In the genomic region with DNA sequence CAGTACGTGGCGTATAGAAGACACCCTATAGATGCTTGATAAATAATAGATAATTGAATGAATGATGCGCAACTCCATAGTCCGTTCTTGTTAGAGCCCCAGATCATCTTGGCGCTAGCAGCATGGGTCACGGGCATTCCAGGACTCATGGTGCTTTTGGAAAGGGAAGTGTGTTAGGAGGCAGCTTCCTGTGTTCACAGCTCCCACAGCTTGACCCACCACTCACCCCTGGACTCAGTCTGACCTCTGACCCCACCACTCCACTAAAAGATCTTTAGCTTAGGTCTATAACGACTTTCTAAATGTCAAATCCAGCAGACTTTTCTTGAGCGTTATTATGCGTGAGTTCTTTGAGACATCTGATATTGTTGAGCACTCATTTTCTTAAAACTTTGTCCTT, we compare ENCODE assay signal across 24 cellular contexts. TPM values are rescaled to one million over a fixed set of nuclear protein-coding genes. Genes with fewer than 3 reads are reported as not detected.
DNase-seq lines count a peak whose midpoint lies in the region; ATAC-seq, FAIRE-seq and TF ChIP-seq lines count a peak whose summit lies in the region.
"Had no signal": no experiment of that assay in that cellular context is flagged by ENCODE, and none has a peak within 500 bp of the region (broad histone marks: within the 10 kb centered on the region; RNA-seq: fewer than 3 reads in every experiment).

No MANE protein-coding gene starts in this region.

- H3K27me3 ChIP-seq in colonic mucosa (no peaks in the 10 kb centered on the region), liver (ENCODE audit: control insufficient read depth in 4 of 4, insufficient read depth in 4 of 4, low read length in 3 of 4) (no peaks in the 10 kb centered on the region), thoracic aorta (replicated peaks; ENCODE audit: insufficient read depth) (no peaks in the 10 kb centered on the region)
- H3K27me3 ChIP-seq: BE2C had no signal

- intact Hi-C loops in colonic mucosa (cut with DNase I), result no loop called here

- WGBS in liver, result 76% methylated on average over 9 of the region's 9 CpGs

- H3K4me3 ChIP-seq in colonic mucosa, result no peak overlapping the region
- H3K4me3 ChIP-seq in liver (ENCODE audit: low read depth in 1 of 3, low read length in 3 of 3), result no peak overlapping the region
- no peak overlapping the region for H3K4me3 ChIP-seq in thoracic aorta
- H3K4me3 ChIP-seq: GM23338 had no signal

- no peak for TF ChIP-seq RAD21 in liver (IDR thresholded peaks at IDR 0.05)

- H3K4me1 ChIP-seq in colonic mucosa, result peaks cover 5% of the 10 kb centered on the region
- H3K4me1 ChIP-seq in liver (ENCODE audit: control insufficient read depth in 4 of 4, insufficient read depth in 4 of 4, low read length in 3 of 4), result peaks cover 2 to 23% (median 20%) of the 10 kb centered on the region in 4 donors
- H3K4me1 ChIP-seq in thoracic aorta (ENCODE audit: control insufficient read depth in 1 of 2, low read depth in 2 of 2), result peaks cover 0 to 19% of the 10 kb centered on the region in 2 donors
- H3K4me1 ChIP-seq: BE2C had no signal

- H3K27ac ChIP-seq in VCaP, result peak overlapping the region; percentile 93
- H3K27ac ChIP-seq in colonic mucosa, result peak overlapping the region; percentile 75
- H3K27ac ChIP-seq in liver (ENCODE audit: low read depth in 1 of 2, low read length in 2 of 2), result no peak overlapping the region
- no peak overlapping the region for H3K27ac ChIP-seq in thoracic aorta
- H3K27ac ChIP-seq: HL-60 had no signal

- no peak for DNase-seq in colonic mucosa
- no peak for DNase-seq in thoracic aorta (ENCODE audit: low spot score)
- no peak for DNase-seq in frontal cortex (ENCODE audit: low spot score in 2 of 2)
- DNase-seq in Kasumi-1 (lab: John Stamatoyannopoulos, UW), result no peak
- DNase-seq in SKM-1 treated with dmso at 0.1 percent for 144 hours (lab: John Stamatoyannopoulos, UW; ENCODE audit: unreplicated experiment), result no peak
- DNase-seq in HEK293T (ENCODE audit: extremely low spot score), result no peak
- DNase-seq: ACHN; BE2C; C1 segment of cervical spinal cord; CD4-positive, CD25-positive, alpha-beta regulatory T cell; CD8-positive, alpha-beta memory T cell; COR-L47; HCEC 1CT; HFFc6; IMR-90 had no signal

- FAIRE-seq in frontal cortex (lab: Jason Lieb, UNC), result no peak
- FAIRE-seq: A204.1, D721Med, G401.6, GM12891, H54 had no signal

- H3K36me3 ChIP-seq in colonic mucosa, result no peaks in the 10 kb centered on the region
- H3K36me3 ChIP-seq in liver (ENCODE audit: control insufficient read depth in 4 of 4, insufficient read depth in 3 of 4, low read depth in 1 of 4, low read length in 3 of 4), result no peaks in the 10 kb centered on the region
- H3K36me3 ChIP-seq in thoracic aorta, result no peaks in the 10 kb centered on the region
- H3K36me3 ChIP-seq: BE2C had no signal

- CTCF ChIA-PET in HEK293T (lab: Yijun Ruan, JAX), result no interaction called here

- POLR2A ChIA-PET in HEK293T (lab: Yijun Ruan, JAX), result no interaction called here

- H3K9me3 ChIP-seq in colonic mucosa (no peaks in the 10 kb centered on the region), liver (ENCODE audit: control insufficient read depth in 4 of 4, low read length in 3 of 4) (no peaks in the 10 kb centered on the region), thoracic aorta (no peaks in the 10 kb centered on the region)
- H3K9me3 ChIP-seq: BE2C had no signal

- peak; percentile 27 for ATAC-seq in thoracic aorta (ENCODE audit: insufficient number of reproducible peaks, low FRiP score, low read depth)
- ATAC-seq: GM23338 had no signal

- no peak overlapping the region for H3K9ac ChIP-seq in colonic mucosa (ENCODE audit: low read depth in 2 of 2, low read length in 2 of 2)
- H3K9ac ChIP-seq in liver (ENCODE audit: low read depth in 1 of 2, low read length in 2 of 2), result no peak overlapping the region

- TF ChIP-seq CTCF in VCaP (conservative IDR thresholded peaks at IDR 0.05), result no peak
- TF ChIP-seq CTCF in colonic mucosa (IDR thresholded peaks at IDR 0.05), result no peak
- no peak for TF ChIP-seq CTCF in liver (IDR thresholded peaks at IDR 0.05; ENCODE audit: low read depth, low read length, missing input control)
- no peak for TF ChIP-seq CTCF in thoracic aorta (IDR thresholded peaks at IDR 0.05)

TF ChIP-seq in liver, 16 proteins besides CTCF, POLR2A, EP300 and RAD21:
- TF ChIP-seq JUND (IDR thresholded peaks at IDR 0.05) (no peak), HNF4A (conservative IDR thresholded peaks at IDR 0.05) (no peak), RXRA (IDR thresholded peaks at IDR 0.05) (peak; percentile 22 to 56), FOXA2 (IDR thresholded peaks at IDR 0.05) (no peak), TAF1 (conservative IDR thresholded peaks at IDR 0.05) (no peak), FOXA1 (IDR thresholded peaks at IDR 0.05) (no peak), NR2F2 (IDR thresholded peaks at IDR 0.05) (peak; percentile 85)
- TF ChIP-seq, protein P1, sequence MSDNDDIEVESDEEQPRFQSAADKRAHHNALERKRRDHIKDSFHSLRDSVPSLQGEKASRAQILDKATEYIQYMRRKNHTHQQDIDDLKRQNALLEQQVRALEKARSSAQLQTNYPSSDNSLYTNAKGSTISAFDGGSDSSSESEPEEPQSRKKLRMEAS (IDR thresholded peaks at IDR 0.05), result no peak

TF ChIP-seq in HEK293T, 16 proteins besides CTCF, POLR2A, EP300 and RAD21:
- no peak for TF ChIP-seq ELF4 (IDR thresholded peaks at IDR 0.05)

RNA-seq across cellular contexts. Expression of a gene that starts 35.8 kb away (rescaled TPM):
- total RNA-seq in colonic mucosa, result 10 to 100 TPM; 41.6 to 68.7 TPM
- 10 to 100 TPM in 1 of 2 donors, 1 to 10 TPM in 1; 7.8 to 19.7 TPM for total RNA-seq in liver
- 1 to 10 TPM; 5.1 to 9.0 TPM for polyA plus RNA-seq in liver
- total RNA-seq in thoracic aorta, result 10 to 100 TPM; 16.5 to 21.3 TPM
- 70.1 TPM for total RNA-seq in frontal cortex

Comparison
In these comparisons a context has a peak if more than half of its experiments do, and no peak if none do; other contexts are left out.
1. H3K27ac ChIP-seq: peak in VCaP (single experiment) and colonic mucosa (single experiment); none in liver (0 of 2) and thoracic aorta (0 of 2).